17 cellular contexts compared by ENCODE assay signal in the genomic region with DNA sequence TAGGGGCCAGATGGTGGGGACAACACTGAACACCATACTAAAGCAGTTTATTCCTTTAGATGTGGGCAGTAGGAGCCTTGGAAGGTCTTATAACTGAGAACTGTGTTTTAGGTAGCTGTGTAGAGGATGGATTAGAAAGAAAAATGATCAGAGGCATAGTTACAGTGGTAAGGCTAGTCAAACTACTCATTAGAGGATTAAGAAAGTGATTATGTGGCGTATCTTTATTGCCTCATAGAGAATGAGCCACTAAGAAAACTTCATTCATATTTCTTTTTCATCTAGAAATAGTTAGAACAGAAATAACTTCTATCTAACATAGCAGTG.
DNase-seq lines count a peak whose midpoint lies in the region; ATAC-seq and TF ChIP-seq lines count a peak whose summit lies in the region.
"Had no signal": no experiment of that assay in that cellular context is flagged by ENCODE, and none has a peak within 500 bp of the region (broad histone marks: within the 10 kb centered on the region; RNA-seq: fewer than 3 reads in every experiment).

No MANE protein-coding gene starts in this region.

- H3K4me2 ChIP-seq in parathyroid adenoma (ENCODE audit: low read length) = peak overlapping the region; percentile 42

- H3K4me1 ChIP-seq in left ventricle myocardium inferior (peaks cover 34% of the 10 kb centered on the region), right atrium auricular region (peaks cover 0 to 24% of the 10 kb centered on the region in 2 donors), parathyroid adenoma (peaks cover 2% of the 10 kb centered on the region), uterus (no peaks in the 10 kb centered on the region)

- H3K4me1 Mint-ChIP-seq in activated CD8-positive, alpha-beta T cell treated with anti-CD3 and anti-CD28 coated beads for 36 hours (ENCODE audit: low read depth) = peaks cover 3% of the 10 kb centered on the region

- H3K4me3 ChIP-seq in left ventricle myocardium inferior (no peak overlapping the region), right atrium auricular region (no peak overlapping the region), parathyroid adenoma (ENCODE audit: low read depth, low read length) (no peak overlapping the region), uterus (no peak overlapping the region)
- H3K4me3 ChIP-seq: thyroid gland had no signal

- intact Hi-C loops in left ventricle myocardium inferior (cut with micrococcal nuclease) = no loop called here
- intact Hi-C loops in cardiac septum (cut with DNase I) = no loop called here
- intact Hi-C loops in uterus (cut with DNase I; ENCODE audit: low total_unique reads) = no loop called here
- intact Hi-C loops in activated CD8-positive, alpha-beta T cell treated with anti-CD3 and anti-CD28 coated beads for 36 hours (cut with micrococcal nuclease) = no loop called here

- no peak overlapping the region for H3K27ac Mint-ChIP-seq in activated CD8-positive, alpha-beta T cell treated with anti-CD3 and anti-CD28 coated beads for 36 hours
- H3K27ac Mint-ChIP-seq: CD4-positive, alpha-beta T cell had no signal

- no peak overlapping the region for H3K9ac ChIP-seq in parathyroid adenoma

- no peak for ATAC-seq in GM19463 (IDR thresholded peaks at IDR 0.05; ENCODE audit: unreplicated experiment)
- no peak for ATAC-seq in activated CD8-positive, alpha-beta T cell treated with anti-CD3 and anti-CD28 coated beads for 36 hours

- DNase-seq in left ventricle myocardium inferior (no peak), cardiac septum (ENCODE audit: low spot score) (no peak), right atrium auricular region (ENCODE audit: low spot score) (no peak), uterus (no peak), H4 (ENCODE audit: low spot score) (no peak)
- DNase-seq in activated CD8-positive, alpha-beta T cell treated with anti-CD3 and anti-CD28 coated beads for 36 hours = no peak
- DNase-seq: activated effector memory CD4-positive, alpha-beta T cell treated with anti-CD3 and anti-CD28 coated beads, Interleukin-2, amount 50 U/mL, for 16 hours; aorta; CD4-positive, alpha-beta T cell; cortex of kidney; GOT3; NCI-H2081; NCI-H526; SW 1271; thyroid gland had no signal

- peaks cover 16% of the 10 kb centered on the region for H3K27me3 Mint-ChIP-seq in activated CD8-positive, alpha-beta T cell treated with anti-CD3 and anti-CD28 coated beads for 36 hours

- no peaks in the 10 kb centered on the region for H3K9me3 ChIP-seq in left ventricle myocardium inferior (replicated peaks)
- H3K9me3 ChIP-seq in right atrium auricular region = no peaks in the 10 kb centered on the region
- no peaks in the 10 kb centered on the region for H3K9me3 ChIP-seq in parathyroid adenoma (ENCODE audit: control insufficient read depth, low read length)
- H3K9me3 ChIP-seq in uterus = no peaks in the 10 kb centered on the region
- H3K9me3 ChIP-seq: thyroid gland had no signal

- no peak for TF ChIP-seq POLR2A in uterus (IDR thresholded peaks at IDR 0.05)

- H3K27ac ChIP-seq in left ventricle myocardium inferior (replicated peaks) = peak overlapping the region; percentile 61
- H3K27ac ChIP-seq in right atrium auricular region = peak overlapping the region; percentile 68 to 83
- H3K27ac ChIP-seq in parathyroid adenoma = no peak overlapping the region
- H3K27ac ChIP-seq in uterus = peak overlapping the region; percentile 43 to 74
- H3K27ac ChIP-seq: thyroid gland had no signal

- no peaks in the 10 kb centered on the region for H3K9me3 Mint-ChIP-seq in activated CD8-positive, alpha-beta T cell treated with anti-CD3 and anti-CD28 coated beads for 36 hours
- H3K9me3 Mint-ChIP-seq: CD4-positive, alpha-beta T cell had no signal

- H3K79me2 ChIP-seq in parathyroid adenoma = peaks cover 14% of the 10 kb centered on the region

- CTCF ChIA-PET in activated CD8-positive, alpha-beta T cell treated with anti-CD3 and anti-CD28 coated beads for 36 hours (lab: Charles Lee) = interaction anchor here (1.4 kb wide), 1 partner anchor 522 kb away, joined by 3 read pairs; no protein-coding TSS in a partner anchor

- no peak overlapping the region for H3K4me3 Mint-ChIP-seq in activated CD8-positive, alpha-beta T cell treated with anti-CD3 and anti-CD28 coated beads for 36 hours
- H3K4me3 Mint-ChIP-seq: CD4-positive, alpha-beta T cell had no signal

- no peaks in the 10 kb centered on the region for H3K36me3 Mint-ChIP-seq in activated CD8-positive, alpha-beta T cell treated with anti-CD3 and anti-CD28 coated beads for 36 hours (ENCODE audit: low read depth)

- H3K36me3 ChIP-seq in left ventricle myocardium inferior = no peaks in the 10 kb centered on the region
- H3K36me3 ChIP-seq in right atrium auricular region = no peaks in the 10 kb centered on the region
- H3K36me3 ChIP-seq in parathyroid adenoma (ENCODE audit: control insufficient read depth, insufficient read depth, low read length) = no peaks in the 10 kb centered on the region
- no peaks in the 10 kb centered on the region for H3K36me3 ChIP-seq in uterus
- H3K36me3 ChIP-seq: thyroid gland had no signal

- no peak for TF ChIP-seq CTCF in left ventricle myocardium inferior (IDR thresholded peaks at IDR 0.05; ENCODE audit: borderline replicate concordance)
- no peak for TF ChIP-seq CTCF in right atrium auricular region (IDR thresholded peaks at IDR 0.05)
- TF ChIP-seq CTCF in parathyroid adenoma (IDR thresholded peaks at IDR 0.05) = no peak
- TF ChIP-seq CTCF in uterus (IDR thresholded peaks at IDR 0.05) = no peak
- TF ChIP-seq CTCF in activated CD8-positive, alpha-beta T cell treated with anti-CD3 and anti-CD28 coated beads for 36 hours (IDR thresholded peaks at IDR 0.05) = no peak

- POLR2A ChIA-PET in activated CD8-positive, alpha-beta T cell treated with anti-CD3 and anti-CD28 coated beads for 36 hours (lab: Charles Lee) = no interaction called here

- H2AFZ ChIP-seq in parathyroid adenoma = no peak overlapping the region

- H3K27me3 ChIP-seq in left ventricle myocardium inferior (ENCODE audit: low read depth) (no peaks in the 10 kb centered on the region), right atrium auricular region (no peaks in the 10 kb centered on the region), parathyroid adenoma (ENCODE audit: control insufficient read depth, insufficient read depth, low read length) (no peaks in the 10 kb centered on the region), uterus (no peaks in the 10 kb centered on the region)
- H3K27me3 ChIP-seq: thyroid gland had no signal
